24 cellular contexts compared by ENCODE assay signal in the genomic region with DNA sequence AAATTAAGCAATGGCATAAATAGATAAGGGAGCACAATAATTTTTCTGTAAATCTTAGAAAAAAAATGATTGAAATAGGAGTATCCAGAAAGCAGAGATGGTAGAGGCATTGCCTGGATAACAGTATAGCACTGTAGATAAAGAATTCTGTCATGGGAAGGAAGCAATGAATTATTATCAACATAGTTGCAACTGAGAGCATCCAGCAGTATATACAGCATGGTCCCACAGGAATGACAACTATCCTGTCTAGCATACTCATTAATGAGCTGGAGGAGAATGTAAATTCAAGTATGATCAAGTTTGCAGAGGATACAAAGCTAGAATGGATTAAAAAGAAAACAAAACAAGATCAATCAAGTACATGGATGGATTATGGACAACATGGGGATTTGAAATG.
"Had no signal": no experiment of that assay in that cellular context is flagged by ENCODE, and none has a peak within 500 bp of the region (broad histone marks: within the 10 kb centered on the region; RNA-seq: fewer than 3 reads in every experiment).

No MANE protein-coding gene starts in this region.

- H3K4me1 ChIP-seq: left lung, lower lobe of right lung, psoas muscle, right lobe of liver, spleen, tibial artery, upper lobe of left lung had no signal

- H3K36me3 ChIP-seq: esophagus squamous epithelium, left lung, lower lobe of right lung, right lobe of liver, tibial artery, upper lobe of left lung, vagina had no signal

- ATAC-seq: effector memory CD8-positive, alpha-beta T cell; heart left ventricle; left lung; lower lobe of right lung; psoas muscle; right lobe of liver; stimulated activated memory B cell treated with anti-CD40 and anti-IgM and Interleukin-4, amounts not matched to agents 10 μg/mL and 1 μg/mL and 100 μg/mL, for 72 hours had no signal

- H3K27ac Mint-ChIP-seq: dendritic cell treated with granulocyte-macrophage colony-stimulating factor and Interleukin-4, amounts not matched to agents 40 ng/mL and 50 ng/mL, for 4 days; effector memory CD8-positive, alpha-beta T cell; memory B cell; naive B cell; nephron; stimulated activated memory B cell treated with anti-CD40 and anti-IgM and Interleukin-4, amounts not matched to agents 10 μg/mL and 1 μg/mL and 100 μg/mL, for 72 hours; stimulated activated naive CD8-positive, alpha-beta T cell treated with anti-CD3 and anti-CD28 coated beads, Interleukin-15, Interleukin-2, amounts not matched to agents 100 ng/mL and 50 ng/mL, for 24 hours had no signal

- H3K4me3 ChIP-seq: esophagus squamous epithelium, heart left ventricle, left lung, lower lobe of right lung, psoas muscle, right lobe of liver, spleen, tibial artery, upper lobe of left lung, vagina had no signal

- DNase-seq: effector memory CD8-positive, alpha-beta T cell; esophagus squamous epithelium; heart left ventricle; hippocampal formation; left lung; lower lobe of right lung; naive B cell; psoas muscle; retina; right lobe of liver; spleen; stimulated activated CD4-positive, alpha-beta T cell treated with anti-CD3 and anti-CD28 coated beads, Interleukin-15, amount 100 ng/mL, for 24 hours; stimulated activated CD4-positive, alpha-beta T cell treated with anti-CD3 and anti-CD28 coated beads, Interleukin-1b, Interleukin-23, amount 100 ng/mL, for 48 hours; stimulated activated CD4-positive, alpha-beta T cell treated with anti-CD3 and anti-CD28 coated beads, Interleukin-4, amount 100 ng/mL, for 24 hours; tibial artery; upper lobe of left lung had no signal

- H3K9me3 Mint-ChIP-seq: dendritic cell treated with granulocyte-macrophage colony-stimulating factor and Interleukin-4, amounts not matched to agents 40 ng/mL and 50 ng/mL, for 4 days; effector memory CD8-positive, alpha-beta T cell; memory B cell; naive B cell; nephron; stimulated activated memory B cell treated with anti-CD40 and anti-IgM and Interleukin-4, amounts not matched to agents 10 μg/mL and 1 μg/mL and 100 μg/mL, for 72 hours; stimulated activated naive CD8-positive, alpha-beta T cell treated with anti-CD3 and anti-CD28 coated beads, Interleukin-15, Interleukin-2, amounts not matched to agents 100 ng/mL and 50 ng/mL, for 24 hours had no signal

- H3K27ac ChIP-seq: esophagus squamous epithelium, heart left ventricle, left lung, lower lobe of right lung, psoas muscle, right lobe of liver, spleen, tibial artery, upper lobe of left lung, vagina had no signal

- FAIRE-seq: frontal cortex, islet of Langerhans had no signal

- H3K27me3 Mint-ChIP-seq: dendritic cell treated with granulocyte-macrophage colony-stimulating factor and Interleukin-4, amounts not matched to agents 40 ng/mL and 50 ng/mL, for 4 days; effector memory CD8-positive, alpha-beta T cell; memory B cell; naive B cell; stimulated activated memory B cell treated with anti-CD40 and anti-IgM and Interleukin-4, amounts not matched to agents 10 μg/mL and 1 μg/mL and 100 μg/mL, for 72 hours; stimulated activated naive CD8-positive, alpha-beta T cell treated with anti-CD3 and anti-CD28 coated beads, Interleukin-15, Interleukin-2, amounts not matched to agents 100 ng/mL and 50 ng/mL, for 24 hours had no signal

- H3K27me3 ChIP-seq: esophagus squamous epithelium, heart left ventricle, left lung, right lobe of liver, spleen, tibial artery, upper lobe of left lung, vagina had no signal

- H3K9me3 ChIP-seq: esophagus squamous epithelium, heart left ventricle, left lung, lower lobe of right lung, psoas muscle, right lobe of liver, spleen, tibial artery, upper lobe of left lung, vagina had no signal

- H3K4me3 Mint-ChIP-seq: dendritic cell treated with granulocyte-macrophage colony-stimulating factor and Interleukin-4, amounts not matched to agents 40 ng/mL and 50 ng/mL, for 4 days; effector memory CD8-positive, alpha-beta T cell; memory B cell; naive B cell; nephron; stimulated activated memory B cell treated with anti-CD40 and anti-IgM and Interleukin-4, amounts not matched to agents 10 μg/mL and 1 μg/mL and 100 μg/mL, for 72 hours; stimulated activated naive CD8-positive, alpha-beta T cell treated with anti-CD3 and anti-CD28 coated beads, Interleukin-15, Interleukin-2, amounts not matched to agents 100 ng/mL and 50 ng/mL, for 24 hours had no signal

- H3K4me1 Mint-ChIP-seq: memory B cell; naive B cell; nephron; stimulated activated memory B cell treated with anti-CD40 and anti-IgM and Interleukin-4, amounts not matched to agents 10 μg/mL and 1 μg/mL and 100 μg/mL, for 72 hours had no signal

- H3K36me3 Mint-ChIP-seq: stimulated activated memory B cell treated with anti-CD40 and anti-IgM and Interleukin-4, amounts not matched to agents 10 μg/mL and 1 μg/mL and 100 μg/mL, for 72 hours had no signal
